In genomic region chr14:104743461-104744380, GRCh38 we compare ENCODE assay signal across 24 cellular contexts. TPM values are rescaled to one million over a fixed set of nuclear protein-coding genes. Genes with fewer than 3 reads are reported as not detected.
DNase-seq lines count a peak whose midpoint lies in the region; ATAC-seq and TF ChIP-seq lines count a peak whose summit lies in the region.
"Had no signal": no experiment of that assay in that cellular context is flagged by ENCODE, and none has a peak within 500 bp of the region (broad histone marks: within the 10 kb centered on the region; RNA-seq: fewer than 3 reads in every experiment).

No MANE protein-coding gene starts in this region.

- H3K27ac ChIP-seq in osteoblast (ENCODE audit: low read depth, low read length): no peak overlapping the region
- no peak overlapping the region for H3K27ac ChIP-seq in transverse colon

- no peak for TF ChIP-seq CTCF in fibroblast of the aortic adventitia (IDR thresholded peaks at IDR 0.05; ENCODE audit: insufficient read depth, low read length)
- TF ChIP-seq CTCF in osteoblast (IDR thresholded peaks at IDR 0.05; ENCODE audit: extremely low read depth, low read depth, low read length): no peak
- no peak for TF ChIP-seq CTCF in transverse colon (IDR thresholded peaks at IDR 0.05)

- peaks cover 14% of the 10 kb centered on the region for H3K4me1 ChIP-seq in osteoblast (ENCODE audit: insufficient read depth, low read length)
- peaks cover 16 to 32% (median 21%) of the 10 kb centered on the region in 4 donors for H3K4me1 ChIP-seq in transverse colon

- H3K9me3 ChIP-seq in MG63: no peaks in the 10 kb centered on the region
- no peaks in the 10 kb centered on the region for H3K9me3 ChIP-seq in osteoblast (ENCODE audit: low read depth, low read length)
- H3K9me3 ChIP-seq in transverse colon: no peaks in the 10 kb centered on the region
- H3K9me3 ChIP-seq: thoracic aorta had no signal

- TF ChIP-seq EP300 in transverse colon (IDR thresholded peaks at IDR 0.05; ENCODE audit: low read depth): no peak

- 89 to 97% methylated on average over 5 to 28 of the region's 28 CpGs for whole genome bisulfite sequencing in transverse colon (ENCODE audit: low coverage in 1 of 2), 2 donors

- no peak overlapping the region for H3K4me3 ChIP-seq in MG63
- no peak overlapping the region for H3K4me3 ChIP-seq in fibroblast of the aortic adventitia (ENCODE audit: low read depth, low read length)
- no peak overlapping the region for H3K4me3 ChIP-seq in osteoblast (ENCODE audit: insufficient read depth, low read length)
- no peak overlapping the region for H3K4me3 ChIP-seq in transverse colon
- H3K4me3 ChIP-seq: thoracic aorta had no signal

- intact Hi-C loops in transverse colon (cut with DNase I; ENCODE audit: low total_unique reads): no loop called here

- no peak overlapping the region for H3K4me2 ChIP-seq in osteoblast (ENCODE audit: insufficient read depth, low read length)

- H3K27me3 Mint-ChIP-seq in activated T-cell treated with anti-CD3 and anti-CD28 coated beads, Interleukin-2, amount 50 U/mL, for 4 hours (ENCODE audit: low read depth): peaks cover 1% of the 10 kb centered on the region
- H3K27me3 Mint-ChIP-seq: activated CD8-positive, alpha-beta memory T cell treated with anti-CD3 and anti-CD28 coated beads, Interleukin-2, amount 10 ng/mL, durations not matched to agents 7 days and 5 days; activated naive CD8-positive, alpha-beta T cell; activated T-helper 17 cell treated with anti-CD3 and anti-CD28 coated beads, Interleukin-2, amount 50 U/mL, for 72 hours; progenitor cell of endocrine pancreas had no signal

- ATAC-seq in activated T-cell treated with anti-CD3 and anti-CD28 coated beads, Interleukin-2, amount 50 U/mL, for 4 hours: no peak
- ATAC-seq: activated CD8-positive, alpha-beta memory T cell treated with anti-CD3 and anti-CD28 coated beads, Interleukin-2, amount 10 ng/mL, durations not matched to agents 7 days and 5 days; activated T-helper 17 cell treated with anti-CD3 and anti-CD28 coated beads, Interleukin-2, amount 50 U/mL, for 72 hours; CD8-positive, alpha-beta T cell; left lobe of liver; stimulated activated naive B cell treated with anti-CD40 and anti-IgM and Interleukin-4, amounts not matched to agents 10 μg/mL and 1 μg/mL and 100 μg/mL, for 72 hours had no signal

- no peak overlapping the region for H3K4me3 Mint-ChIP-seq in activated T-cell treated with anti-CD3 and anti-CD28 coated beads, Interleukin-2, amount 50 U/mL, for 4 hours
- H3K4me3 Mint-ChIP-seq: activated CD8-positive, alpha-beta memory T cell treated with anti-CD3 and anti-CD28 coated beads, Interleukin-2, amount 10 ng/mL, durations not matched to agents 7 days and 5 days; activated naive CD8-positive, alpha-beta T cell; activated T-helper 17 cell treated with anti-CD3 and anti-CD28 coated beads, Interleukin-2, amount 50 U/mL, for 72 hours; CD8-positive, alpha-beta T cell; mesothelial cell of epicardium; nephron; stimulated activated naive B cell treated with anti-CD40 and anti-IgM and Interleukin-4, amounts not matched to agents 10 μg/mL and 1 μg/mL and 100 μg/mL, for 72 hours had no signal

- H4K20me1 ChIP-seq in osteoblast (ENCODE audit: insufficient read depth, low read length): no peaks in the 10 kb centered on the region

- DNase-seq in Ammon's horn (ENCODE audit: low spot score) (peak; percentile 58), MG63 (peak; percentile 57), fibroblast of the aortic adventitia (ENCODE audit: low read depth) (peak; percentile 28), osteoblast (ENCODE audit: insufficient read length, low spot score, missing footprints) (peak; percentile 82), midbrain (lab: John Stamatoyannopoulos, UW) (no peak), HK-2 (ENCODE audit: unreplicated experiment) (no peak), transverse colon (no peak)
- no peak for DNase-seq in activated T-cell treated with anti-CD3 and anti-CD28 coated beads, Interleukin-2, amount 50 U/mL, for 4 hours
- DNase-seq: activated CD4-positive, alpha-beta T cell treated with anti-CD3 and anti-CD28 coated beads for 4 hours; activated CD8-positive, alpha-beta memory T cell treated with anti-CD3 and anti-CD28 coated beads, Interleukin-2, amount 10 ng/mL, durations not matched to agents 7 days and 5 days; CD8-positive, alpha-beta T cell; DMS79; effector CD4-positive, alpha-beta T cell; KG1; NCI-H748 treated with DMSO at 0.1 percent for 48 hours; SHP77 treated with DMSO at 0.1 percent for 48 hours; stimulated activated naive B cell treated with anti-CD40 and anti-IgM and Interleukin-4, amounts not matched to agents 10 μg/mL and 1 μg/mL and 100 μg/mL, for 72 hours had no signal

- peaks cover 9% of the 10 kb centered on the region for H3K4me1 Mint-ChIP-seq in activated T-cell treated with anti-CD3 and anti-CD28 coated beads, Interleukin-2, amount 50 U/mL, for 4 hours (ENCODE audit: low read depth)

- TF ChIP-seq POLR2A in transverse colon (IDR thresholded peaks at IDR 0.05): no peak

- in situ Hi-C loops in transverse colon (cut with MboI; ENCODE audit: low pct_ligation_motif_present in 1 of 4, low pct_unique_long_range_greater_than_20kb in 1 of 4, low sequenced_read_pairs in 3 of 4): no loop called here

- no peaks in the 10 kb centered on the region for H3K79me2 ChIP-seq in osteoblast (ENCODE audit: insufficient read depth, low read length)

- H3K27me3 ChIP-seq in MG63 (no peaks in the 10 kb centered on the region), osteoblast (ENCODE audit: insufficient read depth, low read length) (no peaks in the 10 kb centered on the region), transverse colon (no peaks in the 10 kb centered on the region)

- H2AFZ ChIP-seq in osteoblast (ENCODE audit: low read length): no peak overlapping the region

- H3K9me3 Mint-ChIP-seq in activated T-cell treated with anti-CD3 and anti-CD28 coated beads, Interleukin-2, amount 50 U/mL, for 4 hours: no peaks in the 10 kb centered on the region
- H3K9me3 Mint-ChIP-seq: activated T-helper 17 cell treated with anti-CD3 and anti-CD28 coated beads, Interleukin-2, amount 50 U/mL, for 72 hours; CD8-positive, alpha-beta T cell; mesothelial cell of epicardium; nephron; stimulated activated naive B cell treated with anti-CD40 and anti-IgM and Interleukin-4, amounts not matched to agents 10 μg/mL and 1 μg/mL and 100 μg/mL, for 72 hours had no signal

- no peaks in the 10 kb centered on the region for H3K36me3 Mint-ChIP-seq in activated T-cell treated with anti-CD3 and anti-CD28 coated beads, Interleukin-2, amount 50 U/mL, for 4 hours (ENCODE audit: insufficient read depth)
- H3K36me3 Mint-ChIP-seq: activated CD8-positive, alpha-beta memory T cell treated with anti-CD3 and anti-CD28 coated beads, Interleukin-2, amount 10 ng/mL, durations not matched to agents 7 days and 5 days; stimulated activated naive B cell treated with anti-CD40 and anti-IgM and Interleukin-4, amounts not matched to agents 10 μg/mL and 1 μg/mL and 100 μg/mL, for 72 hours had no signal

- no peaks in the 10 kb centered on the region for H3K36me3 ChIP-seq in MG63
- no peaks in the 10 kb centered on the region for H3K36me3 ChIP-seq in osteoblast (ENCODE audit: insufficient read depth, low read length)
- no peaks in the 10 kb centered on the region for H3K36me3 ChIP-seq in transverse colon

RNA-seq across cellular contexts. Expression of gene SIVA1, which starts 9.2 kb away (rescaled TPM):
- 166 and 169 TPM in 2 replicates for total RNA-seq in MG63 (2014; rRNA removed; shearing (Covaris generic); ENCODE audit: low replicate concordance)
- total RNA-seq in fibroblast of the aortic adventitia (ENCODE audit: low replicate concordance) (79.4 and 87.3 TPM in 2 replicates), osteoblast (57.2 and 62.2 TPM in 2 replicates), transverse colon (100 to 1,000 TPM; 189 to 397 (median 203) TPM)
- total RNA-seq in activated T-cell treated with anti-CD3 and anti-CD28 coated beads, Interleukin-2, amount 50 U/mL, for 4 hours: 100 to 1,000 TPM; 135 to 157 (median 149) TPM

RNA-seq across cellular contexts. Expression of gene ADSS1, which starts 19.7 kb away (rescaled TPM):
- total RNA-seq in MG63 (2014; rRNA removed; shearing (Covaris generic); ENCODE audit: low replicate concordance): 4.0 and 4.2 TPM in 2 replicates
- total RNA-seq in fibroblast of the aortic adventitia (ENCODE audit: low replicate concordance) (0.65 and 4.8 TPM in 2 replicates), osteoblast (2.1 and 4.3 TPM in 2 replicates), transverse colon (10 to 100 TPM in 1 of 4 donors, 1 to 10 TPM in 2, not detected in 1; 4.4 to 11.3 (median 7.1) TPM)
- total RNA-seq in activated T-cell treated with anti-CD3 and anti-CD28 coated beads, Interleukin-2, amount 50 U/mL, for 4 hours: 1 to 10 TPM in 1 of 3 donors, under 1 TPM in 2; 0.66 to 1.2 (median 0.69) TPM

RNA-seq across cellular contexts. Expression of gene AKT1, which starts 51.8 kb away (rescaled TPM):
- total RNA-seq in MG63 (2014; rRNA removed; shearing (Covaris generic); ENCODE audit: low replicate concordance): 118 and 140 TPM in 2 replicates
- 93.1 and 127 TPM in 2 replicates for total RNA-seq in fibroblast of the aortic adventitia (ENCODE audit: low replicate concordance)
- 156 and 188 TPM in 2 replicates for total RNA-seq in osteoblast
- total RNA-seq in activated T-cell treated with anti-CD3 and anti-CD28 coated beads, Interleukin-2, amount 50 U/mL, for 4 hours: 100 to 1,000 TPM; 107 to 124 (median 116) TPM
- total RNA-seq in transverse colon: 100 to 1,000 TPM in 3 of 4 donors, 10 to 100 TPM in 1; 85.4 to 310 (median 136) TPM

RNA-seq across cellular contexts. Expression of gene INF2, which starts 54.3 kb away (rescaled TPM):
- total RNA-seq in MG63 (2014; rRNA removed; shearing (Covaris generic); ENCODE audit: low replicate concordance): 15.5 and 31.4 TPM in 2 replicates
- total RNA-seq in fibroblast of the aortic adventitia (ENCODE audit: low replicate concordance): 38.3 and 64.0 TPM in 2 replicates
- 46.6 and 49.2 TPM in 2 replicates for total RNA-seq in osteoblast
- total RNA-seq in activated T-cell treated with anti-CD3 and anti-CD28 coated beads, Interleukin-2, amount 50 U/mL, for 4 hours: 10 to 100 TPM; 51.8 to 54.9 (median 54.5) TPM
- total RNA-seq in transverse colon: 100 to 1,000 TPM; 187 to 510 (median 205) TPM

RNA-seq across cellular contexts. Expression of gene ZBTB42, which starts 57.2 kb away (rescaled TPM):
- 2.5 and 3.9 TPM in 2 replicates for total RNA-seq in MG63 (2014; rRNA removed; shearing (Covaris generic); ENCODE audit: low replicate concordance)
- total RNA-seq in fibroblast of the aortic adventitia (ENCODE audit: low replicate concordance): 2.5 and 5.0 TPM in 2 replicates
- total RNA-seq in osteoblast: 2.9 TPM in 2 replicates
- total RNA-seq in activated T-cell treated with anti-CD3 and anti-CD28 coated beads, Interleukin-2, amount 50 U/mL, for 4 hours: 1 to 10 TPM; 3.6 to 4.1 (median 4.0) TPM
- 10 to 100 TPM in 2 of 4 donors, 1 to 10 TPM in 2; 5.9 to 24.3 (median 11.7) TPM for total RNA-seq in transverse colon

Comparison
In these comparisons a context has a peak if more than half of its experiments do, and no peak if none do; other contexts are left out.
1. DNase-seq: peak in Ammon's horn (single experiment), MG63 (single experiment), fibroblast of the aortic adventitia (single experiment) and osteoblast (single experiment); none in midbrain (single experiment), HK-2 (single experiment), activated T-cell treated with anti-CD3 and anti-CD28 coated beads, Interleukin-2, amount 50 U/mL, for 4 hours (single experiment) and transverse colon (single experiment).